1 cellular context compared by ENCODE assay signal in the genomic region with DNA sequence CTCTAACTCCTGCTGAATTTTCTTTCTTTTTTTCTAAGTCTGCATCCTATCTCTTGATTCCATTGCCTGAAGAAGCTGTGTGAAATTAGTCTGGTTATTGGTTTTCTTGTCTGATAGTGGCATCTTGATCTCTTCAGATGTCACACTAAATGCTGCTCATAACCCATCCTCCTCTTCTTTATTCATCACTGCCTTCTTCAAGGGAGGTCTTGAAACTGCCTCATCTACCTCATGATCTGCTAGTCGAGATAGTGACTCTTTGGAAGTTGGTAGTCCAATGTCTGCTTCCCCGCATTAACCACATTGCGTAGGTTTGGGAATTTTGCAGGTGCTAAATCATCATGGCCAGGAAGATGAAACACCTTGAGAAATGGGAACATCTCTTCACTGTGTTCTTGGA.
A peak's percentile ranks its signal among the peaks of the same experiment; 100 is the strongest.
TF ChIP-seq lines count a peak whose summit lies in the region.

No MANE protein-coding gene starts in this region.

TF ChIP-seq in K562, 482 proteins besides CTCF, POLR2A, EP300 and RAD21:
- TF ChIP-seq SMAD4 (CRISPR knock-in tag; conservative IDR thresholded peaks at IDR 0.05) (no peak), MIER1 (IDR thresholded peaks at IDR 0.05; ENCODE audit: low read depth) (peak; percentile 94), RB1 (IDR thresholded peaks at IDR 0.05; ENCODE audit: low read depth) (no peak), GATAD2A (IDR thresholded peaks at IDR 0.05) (0 out of 2 replicates have a peak, but pooled peaks have one; percentile 48), STAT5B (CRISPR knock-in tag; IDR thresholded peaks at IDR 0.05) (no peak), ELF1 (tag; IDR thresholded peaks at IDR 0.05) (no peak), SMARCA5 (IDR thresholded peaks at IDR 0.05) (no peak), ZBTB8A (IDR thresholded peaks at IDR 0.05; ENCODE audit: partially characterized antibody) (no peak), CBFA2T3 (IDR thresholded peaks at IDR 0.05) (peak; percentile 42), ZNF644 (tag; IDR thresholded peaks at IDR 0.05; ENCODE audit: low read depth) (0 out of 2 replicates have a peak, but pooled peaks have one; percentile 3), HIVEP1 (CRISPR knock-in tag; IDR thresholded peaks at IDR 0.05) (no peak), SMC3 (conservative IDR thresholded peaks at IDR 0.05; ENCODE audit: insufficient read depth, low read depth, low read length) (no peak), CTBP1 (IDR thresholded peaks at IDR 0.05; ENCODE audit: borderline replicate concordance) (0 out of 2 replicates have a peak, but pooled peaks have one; percentile 19), CHD2 (IDR thresholded peaks at IDR 0.05; ENCODE audit: low read depth, low read length) (no peak), TCF7L2 (IDR thresholded peaks at IDR 0.05; ENCODE audit: low read depth, low read length) (no peak), HSF4 (CRISPR knock-in tag; IDR thresholded peaks at IDR 0.05; ENCODE audit: borderline replicate concordance) (peak; percentile 31; the same call in 1 of the 2 replicates), ZNF41 (CRISPR knock-in tag; conservative IDR thresholded peaks at IDR 0.05) (no peak), ATF7 (IDR thresholded peaks at IDR 0.05) (no peak), RBM39 (optimal IDR thresholded peaks at IDR 0.05; ENCODE audit: low read depth, low read length) (no peak)
- TF ChIP-seq, protein P1, sequence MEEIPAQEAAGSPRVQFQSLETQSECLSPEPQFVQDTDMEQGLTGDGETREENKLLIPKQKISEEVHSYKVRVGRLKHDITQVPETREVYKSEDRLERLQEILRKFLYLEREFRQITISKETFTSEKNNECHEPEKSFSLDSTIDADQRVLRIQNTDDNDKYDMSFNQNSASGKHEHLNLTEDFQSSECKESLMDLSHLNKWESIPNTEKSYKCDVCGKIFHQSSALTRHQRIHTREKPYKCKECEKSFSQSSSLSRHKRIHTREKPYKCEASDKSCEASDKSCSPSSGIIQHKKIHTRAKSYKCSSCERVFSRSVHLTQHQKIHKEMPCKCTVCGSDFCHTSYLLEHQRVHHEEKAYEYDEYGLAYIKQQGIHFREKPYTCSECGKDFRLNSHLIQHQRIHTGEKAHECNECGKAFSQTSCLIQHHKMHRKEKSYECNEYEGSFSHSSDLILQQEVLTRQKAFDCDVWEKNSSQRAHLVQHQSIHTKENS (CRISPR knock-in tag; IDR thresholded peaks at IDR 0.05) = no peak
